ENCODE assay signal across 8 cellular contexts in genomic region chr17:63773272-63774140, GRCh38. TPM values are rescaled to one million over a fixed set of nuclear protein-coding genes. Genes with fewer than 3 reads are reported as not detected.
DNase-seq lines count a peak whose midpoint lies in the region; ATAC-seq and TF ChIP-seq lines count a peak whose summit lies in the region.

CCDC47 (minus strand) TSS chr17:63773597; CDS start chr17:63766175, 7,422 bp downstream.

- peak; percentile 88 for ATAC-seq in GM21717 (IDR thresholded peaks at IDR 0.05; ENCODE audit: unreplicated experiment)

- no peaks in the 10 kb centered on the region for H3K9me3 Mint-ChIP-seq in activated T-cell treated with anti-CD3 and anti-CD28 coated beads, Interleukin-2, amount 50 U/mL, for 24 hours

- peaks cover 59% of the 10 kb centered on the region for H3K4me1 Mint-ChIP-seq in activated T-cell treated with anti-CD3 and anti-CD28 coated beads, Interleukin-2, amount 50 U/mL, for 24 hours (ENCODE audit: low read depth)

- peak within 1 kb of the TSS; percentile 95 for H3K4me3 ChIP-seq in epithelial cell of proximal tubule (ENCODE audit: low read depth, low read length)

- H3K4me3 Mint-ChIP-seq in activated T-cell treated with anti-CD3 and anti-CD28 coated beads, Interleukin-2, amount 50 U/mL, for 24 hours = peak within 1 kb of the TSS; percentile 98

- peaks cover 86% of the 10 kb centered on the region for H3K36me3 Mint-ChIP-seq in activated T-cell treated with anti-CD3 and anti-CD28 coated beads, Interleukin-2, amount 50 U/mL, for 24 hours (ENCODE audit: low read depth)

- TF ChIP-seq CTCF in epithelial cell of proximal tubule (conservative IDR thresholded peaks at IDR 0.05; ENCODE audit: low read depth, low read length) = no peak

- peak within 1 kb of the TSS; percentile 100 for H3K27ac Mint-ChIP-seq in activated T-cell treated with anti-CD3 and anti-CD28 coated beads, Interleukin-2, amount 50 U/mL, for 24 hours

- no peaks in the 10 kb centered on the region for H3K27me3 Mint-ChIP-seq in activated T-cell treated with anti-CD3 and anti-CD28 coated beads, Interleukin-2, amount 50 U/mL, for 24 hours

- in situ Hi-C loops in KBM-7 (cut with MboI; ENCODE audit: low pct_unique_long_range_greater_than_20kb, low sequenced_read_pairs) = no loop called here

- DNase-seq in DMS153 treated with DMSO at 0.1 percent for 48 hours (lab: John Stamatoyannopoulos, UW; ENCODE audit: unreplicated experiment) (peak; percentile 96), KBM-7 (peak; percentile 100), epithelial cell of proximal tubule (ENCODE audit: low read depth) (peak; percentile 94), mucosa of gallbladder (ENCODE audit: low spot score) (peak; percentile 99)
- peak; percentile 99 for DNase-seq in activated T-cell treated with anti-CD3 and anti-CD28 coated beads, Interleukin-2, amount 50 U/mL, for 24 hours
- peak; percentile 93 to 98 for DNase-seq in stimulated activated CD8-positive, alpha-beta memory T cell treated with anti-CD3 and anti-CD28 coated beads, Interleukin-4, amount 100 ng/mL, for 4 hours (ENCODE audit: low read depth in 2 of 2, low spot score in 1 of 2)

TF ChIP-seq in PFSK-1, 5 proteins besides CTCF, POLR2A, EP300 and RAD21:
- TF ChIP-seq TAF1 (IDR thresholded peaks at IDR 0.05; ENCODE audit: borderline replicate concordance, insufficient read depth, low read length) (peak; percentile 77; the same call in 1 of the 2 replicates), FOXP2 (optimal IDR thresholded peaks at IDR 0.05; ENCODE audit: borderline replicate concordance, extremely low read depth, extremely low read length, insufficient read depth) (peak; percentile 86), REST (IDR thresholded peaks at IDR 0.05; ENCODE audit: insufficient read depth in 1 of 2, low read depth in 2 of 2, low read length in 2 of 2) (peak in 1 of 2 experiments; percentile 30; a peak in 1 of 4 replicates), POLR2AphosphoS5 (IDR thresholded peaks at IDR 0.05; ENCODE audit: low read depth, low read length) (peak; percentile 75), SIN3A (IDR thresholded peaks at IDR 0.05; ENCODE audit: borderline replicate concordance, insufficient read depth, low read length) (peak; percentile 91)

RNA-seq across cellular contexts. Expression of gene CCDC47, which starts in this region (rescaled TPM):
- polyA plus RNA-seq in PFSK-1 (2012; ENCODE audit: insufficient read length, low read depth) = 98.8 TPM
- total RNA-seq in epithelial cell of proximal tubule (27.6 and 34.8 TPM in 2 replicates), mucosa of gallbladder (104 TPM)

Comparison
In these comparisons a context has a peak if more than half of its experiments do, and no peak if none do; other contexts are left out.
1. Peak in every context shown above with its lines: DNase-seq, ATAC-seq and H3K4me3 ChIP-seq.